In the genomic region with DNA sequence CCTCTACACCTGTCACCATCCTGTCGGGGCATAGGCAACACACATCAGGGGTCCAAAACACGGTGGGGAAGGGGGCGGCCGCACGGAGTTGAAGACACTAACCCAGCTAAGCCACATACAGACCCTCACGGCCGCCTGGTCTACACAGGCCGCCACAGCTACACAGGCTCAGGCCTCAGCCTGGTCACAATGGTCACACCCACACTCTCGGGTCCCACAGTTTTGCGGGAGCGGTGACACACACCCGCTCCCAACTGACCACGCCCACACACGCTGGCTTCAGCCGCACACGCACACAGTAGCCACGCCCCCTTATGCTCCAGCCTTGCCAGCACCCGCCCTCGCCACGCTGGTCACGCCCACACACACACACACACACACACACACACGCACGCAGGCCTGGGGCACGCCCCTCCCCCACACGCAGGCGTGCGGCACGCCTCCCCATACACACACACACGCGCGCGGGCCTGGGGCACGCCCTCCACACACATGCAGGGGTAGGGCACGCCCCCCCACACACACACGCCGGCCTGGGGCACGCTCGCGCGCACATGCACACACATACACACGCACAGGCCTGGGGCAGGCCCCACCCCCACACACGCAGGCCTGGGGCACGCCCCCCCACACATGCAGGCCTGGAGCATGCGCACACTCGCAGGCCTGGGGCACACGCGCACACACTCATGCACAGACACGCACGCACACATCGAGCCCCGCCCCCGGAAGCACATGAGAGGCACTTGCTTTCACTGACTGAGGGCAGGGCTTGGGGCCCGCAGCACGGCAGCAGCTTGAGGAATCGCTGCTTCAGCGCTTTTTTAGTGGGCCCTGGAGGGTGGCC, we compare ENCODE assay signal across 1 cellular context.
TF ChIP-seq lines count a peak whose summit lies in the region.

No MANE protein-coding gene starts in this region.

TF ChIP-seq in HepG2, 621 proteins besides CTCF, POLR2A, EP300 and RAD21:
- TF ChIP-seq RBFOX2 (IDR thresholded peaks at IDR 0.05; ENCODE audit: low read depth, low read length), result peak; percentile 22; the same call in 1 of the 2 replicates
- peak; percentile 14 for TF ChIP-seq RBM22 (optimal IDR thresholded peaks at IDR 0.05; ENCODE audit: low read length)
- TF ChIP-seq MAFK (conservative IDR thresholded peaks at IDR 0.05 in 1 of 2, IDR thresholded peaks at IDR 0.05 in 1 of 2; ENCODE audit: low read length in 2 of 2), result peak; percentile 55 to 75
- peak; percentile 63; the same call in 1 of the 2 replicates for TF ChIP-seq MAFF (IDR thresholded peaks at IDR 0.05; ENCODE audit: low read depth, low read length)
- TF ChIP-seq MBNL3 (CRISPR knock-in tag; conservative IDR thresholded peaks at IDR 0.05), result no peak
- no peak for TF ChIP-seq FIP1L1 (IDR thresholded peaks at IDR 0.05; ENCODE audit: borderline replicate concordance, insufficient read depth, low read depth, low read length)
- TF ChIP-seq AGO2 (optimal IDR thresholded peaks at IDR 0.05; ENCODE audit: low read depth, low read length), result peak; percentile 83
- peak; percentile 52 for TF ChIP-seq HNRNPLL (IDR thresholded peaks at IDR 0.05; ENCODE audit: low read depth, low read length, poor library complexity, severe bottlenecking)
